Comparison of ENCODE assay signal across 9 cellular contexts in genomic region chr10:12332572-12333381, GRCh38. TPM values are rescaled to one million over a fixed set of nuclear protein-coding genes. Genes with fewer than 3 reads are reported as not detected.
DNase-seq lines count a peak whose midpoint lies in the region; ATAC-seq and TF ChIP-seq lines count a peak whose summit lies in the region.
"Had no signal": no experiment of that assay in that cellular context is flagged by ENCODE, and none has a peak within 500 bp of the region (broad histone marks: within the 10 kb centered on the region; RNA-seq: fewer than 3 reads in every experiment).

No MANE protein-coding gene starts in this region.

- H3K4me1 Mint-ChIP-seq in naive B cell: peaks cover 21 to 43% (median 30%) of the 10 kb centered on the region in 3 donors

- H3K27me3 ChIP-seq in BE2C: no peaks in the 10 kb centered on the region
- H3K27me3 ChIP-seq in left lung: no peaks in the 10 kb centered on the region

- no peaks in the 10 kb centered on the region for H3K36me3 ChIP-seq in BE2C
- H3K36me3 ChIP-seq in left lung: no peaks in the 10 kb centered on the region

- no peaks in the 10 kb centered on the region for H3K9me3 ChIP-seq in BE2C
- no peaks in the 10 kb centered on the region for H3K9me3 ChIP-seq in left lung

- H3K36me3 Mint-ChIP-seq in naive B cell: no peaks in the 10 kb centered on the region

- no peaks in the 10 kb centered on the region for H3K27me3 Mint-ChIP-seq in naive B cell

- H3K4me3 ChIP-seq in BE2C (ENCODE audit: low read depth, low read length) (peak overlapping the region; percentile 37), left lung (no peak overlapping the region)

- peaks cover 3% of the 10 kb centered on the region; the same call in 1 of the 2 replicates for H3K4me1 ChIP-seq in BE2C
- H3K4me1 ChIP-seq in left lung: peaks cover 9 to 10% of the 10 kb centered on the region in 2 donors

- intact Hi-C loops in left lung (cut with DNase I): no loop called here

- peaks cover 0 to 2% (median 0%) of the 10 kb centered on the region in 7 donors for H3K9me3 Mint-ChIP-seq in naive B cell

- TF ChIP-seq CTCF in BE2C (IDR thresholded peaks at IDR 0.05; ENCODE audit: low read depth, low read length) (no peak), left lung (IDR thresholded peaks at IDR 0.05) (no peak)

- H3K27ac Mint-ChIP-seq in naive B cell: peak overlapping the region in 4 of 6 donors; percentile 38 to 94 (median 78)

- ATAC-seq in naive B cell (ENCODE audit: low read depth in 2 of 2) (no peak), left lung (no peak)

- H3K4me3 Mint-ChIP-seq in naive B cell: peak overlapping the region in 5 of 8 donors; percentile 35 to 68 (median 60)

- H3K27ac ChIP-seq in caudate nucleus (ENCODE audit: low read depth, low read length): peak overlapping the region; percentile 1
- no peak overlapping the region for H3K27ac ChIP-seq in left lung

- DNase-seq in BE2C: no peak
- DNase-seq in NCI-H69 (lab: John Stamatoyannopoulos, UW): peak; percentile 41
- DNase-seq in caudate nucleus (lab: John Stamatoyannopoulos, UW): no peak
- DNase-seq in naive B cell: no peak
- DNase-seq in GF-D8 (lab: John Stamatoyannopoulos, UW): no peak
- DNase-seq in left lung: no peak
- no peak for DNase-seq in SIG-M5 (lab: John Stamatoyannopoulos, UW)
- DNase-seq in HuH-7 (ENCODE audit: low spot score): no peak
- DNase-seq: activated naive CD4-positive, alpha-beta T cell had no signal

RNA-seq across cellular contexts. Expression of gene CAMK1D, which starts 16.6 kb away (rescaled TPM):
- 2.3 TPM for polyA plus RNA-seq in BE2C (2012; ENCODE audit: insufficient read depth, insufficient read length, low read depth)
- polyA plus RNA-seq in naive B cell (ENCODE audit: low read depth in 6 of 6): 10 to 100 TPM; 12.2 to 54.1 (median 35.6) TPM
- 10 to 100 TPM in 1 of 2 donors, 1 to 10 TPM in 1; 6.2 to 10.8 TPM for total RNA-seq in left lung
